Comparison of ENCODE assay signal across 8 cellular contexts in the genomic region with DNA sequence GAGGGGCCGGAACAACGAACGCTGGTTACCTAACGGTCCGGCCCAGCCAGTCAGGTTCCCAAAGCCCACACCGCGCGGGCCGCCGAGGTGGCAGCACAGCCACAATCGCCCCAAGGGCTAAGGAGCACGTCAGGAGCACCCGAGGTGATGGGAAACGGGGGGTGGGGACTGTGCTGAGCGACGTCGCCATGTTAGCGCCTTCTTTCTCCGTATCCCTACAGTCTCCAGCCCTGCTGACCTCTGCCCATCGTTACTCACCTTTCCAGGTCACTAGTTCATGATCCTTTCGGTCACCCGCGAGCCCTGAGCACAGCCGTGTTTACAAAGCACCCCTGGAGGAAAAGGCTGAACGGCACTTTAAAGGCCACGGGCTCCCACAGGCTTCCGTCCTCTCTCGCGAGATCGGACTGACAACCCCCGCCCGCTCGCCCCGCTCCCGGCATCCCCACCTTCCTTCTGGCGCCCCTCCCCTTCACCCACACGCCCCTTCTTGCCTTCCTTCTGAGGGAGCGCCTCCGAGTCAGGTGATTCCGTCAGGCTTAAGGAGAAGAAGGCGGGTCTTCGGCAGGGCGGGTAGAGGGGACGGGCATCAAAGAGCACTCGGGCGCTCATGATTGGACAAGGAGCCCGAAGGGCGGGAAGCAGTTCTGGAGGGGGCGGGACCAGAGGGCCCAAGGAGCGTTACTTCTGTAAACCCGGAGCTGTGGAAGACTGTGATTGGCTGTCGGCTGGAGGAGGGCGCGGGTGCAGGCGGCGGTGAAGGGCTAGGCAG. TPM values are rescaled to one million over a fixed set of nuclear protein-coding genes. Genes with fewer than 3 reads are reported as not detected.
A peak's percentile ranks its signal among the peaks of the same experiment; 100 is the strongest.
DNase-seq lines count a peak whose midpoint lies in the region; ATAC-seq and TF ChIP-seq lines count a peak whose summit lies in the region.

A gene with protein sequence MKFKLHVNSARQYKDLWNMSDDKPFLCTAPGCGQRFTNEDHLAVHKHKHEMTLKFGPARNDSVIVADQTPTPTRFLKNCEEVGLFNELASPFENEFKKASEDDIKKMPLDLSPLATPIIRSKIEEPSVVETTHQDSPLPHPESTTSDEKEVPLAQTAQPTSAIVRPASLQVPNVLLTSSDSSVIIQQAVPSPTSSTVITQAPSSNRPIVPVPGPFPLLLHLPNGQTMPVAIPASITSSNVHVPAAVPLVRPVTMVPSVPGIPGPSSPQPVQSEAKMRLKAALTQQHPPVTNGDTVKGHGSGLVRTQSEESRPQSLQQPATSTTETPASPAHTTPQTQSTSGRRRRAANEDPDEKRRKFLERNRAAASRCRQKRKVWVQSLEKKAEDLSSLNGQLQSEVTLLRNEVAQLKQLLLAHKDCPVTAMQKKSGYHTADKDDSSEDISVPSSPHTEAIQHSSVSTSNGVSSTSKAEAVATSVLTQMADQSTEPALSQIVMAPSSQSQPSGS (minus strand): TSS at position 412 of the 772 bp plus-strand sequence. CDS start 31,760 bp downstream, outside the sequence.

- H3K27me3 Mint-ChIP-seq in dendritic cell treated with granulocyte-macrophage colony-stimulating factor and Interleukin-4, amounts not matched to agents 40 ng/mL and 50 ng/mL, for 4 days: no peaks in the 10 kb centered on the region

- H3K27ac Mint-ChIP-seq in dendritic cell treated with granulocyte-macrophage colony-stimulating factor and Interleukin-4, amounts not matched to agents 40 ng/mL and 50 ng/mL, for 4 days: peak within 1 kb of the TSS; percentile 95

- H3K4me3 Mint-ChIP-seq in dendritic cell treated with granulocyte-macrophage colony-stimulating factor and Interleukin-4, amounts not matched to agents 40 ng/mL and 50 ng/mL, for 4 days: peak within 1 kb of the TSS; percentile 98

- H3K4me1 Mint-ChIP-seq in dendritic cell treated with granulocyte-macrophage colony-stimulating factor and Interleukin-4, amounts not matched to agents 40 ng/mL and 50 ng/mL, for 4 days (ENCODE audit: low read depth): peaks cover 22% of the 10 kb centered on the region

- intact Hi-C loops in dendritic cell treated with granulocyte-macrophage colony-stimulating factor and Interleukin-4, amounts not matched to agents 40 ng/mL and 50 ng/mL, for 4 days (cut with micrococcal nuclease): loop anchor here (1.0 to 5.0 kb wide), 2 partner anchors 13 to 681 kb away; partner anchors contain the start of genes ATP5MC3 and GPR155

- peak within 1 kb of the TSS; percentile 80 for H3K27ac ChIP-seq in C4-2B

- peaks cover 28% of the 10 kb centered on the region for H3K36me3 Mint-ChIP-seq in dendritic cell treated with granulocyte-macrophage colony-stimulating factor and Interleukin-4, amounts not matched to agents 40 ng/mL and 50 ng/mL, for 4 days (ENCODE audit: low read depth)

- no peaks in the 10 kb centered on the region for H3K9me3 Mint-ChIP-seq in dendritic cell treated with granulocyte-macrophage colony-stimulating factor and Interleukin-4, amounts not matched to agents 40 ng/mL and 50 ng/mL, for 4 days

- ATAC-seq in GM19395 (IDR thresholded peaks at IDR 0.05; ENCODE audit: unreplicated experiment): peak; percentile 96
- ATAC-seq in HG03565 (IDR thresholded peaks at IDR 0.05; ENCODE audit: unreplicated experiment): peak; percentile 93
- ATAC-seq in left lobe of liver: peak; percentile 92

- peak; percentile 98 for DNase-seq in NCI-H774 (lab: John Stamatoyannopoulos, UW)
- peak; percentile 97 to 98 for DNase-seq in activated CD4-positive, alpha-beta T cell treated with anti-CD3 and anti-CD28 coated beads, Interleukin-2, amount 50 U/mL, for 4 hours
- DNase-seq in left lobe of liver (ENCODE audit: low spot score): peak; percentile 99
- peak; percentile 97 for DNase-seq in stimulated activated CD4-positive, alpha-beta T cell treated with anti-CD3 and anti-CD28 coated beads, Interleukin-2, amount 100 ng/mL, for 4 hours (ENCODE audit: low read depth)

- no peak for TF ChIP-seq CTCF in C4-2B (conservative IDR thresholded peaks at IDR 0.05)

RNA-seq across cellular contexts. Expression of the gene that starts here (rescaled TPM):
- 22.5 TPM for total RNA-seq in left lobe of liver

Comparison
In these comparisons a context has a peak if more than half of its experiments do, and no peak if none do; other contexts are left out.
1. Peak in every context shown above with its lines: DNase-seq, ATAC-seq and H3K27ac ChIP-seq.